ENCODE assay signal across 29 cellular contexts in the genomic region with DNA sequence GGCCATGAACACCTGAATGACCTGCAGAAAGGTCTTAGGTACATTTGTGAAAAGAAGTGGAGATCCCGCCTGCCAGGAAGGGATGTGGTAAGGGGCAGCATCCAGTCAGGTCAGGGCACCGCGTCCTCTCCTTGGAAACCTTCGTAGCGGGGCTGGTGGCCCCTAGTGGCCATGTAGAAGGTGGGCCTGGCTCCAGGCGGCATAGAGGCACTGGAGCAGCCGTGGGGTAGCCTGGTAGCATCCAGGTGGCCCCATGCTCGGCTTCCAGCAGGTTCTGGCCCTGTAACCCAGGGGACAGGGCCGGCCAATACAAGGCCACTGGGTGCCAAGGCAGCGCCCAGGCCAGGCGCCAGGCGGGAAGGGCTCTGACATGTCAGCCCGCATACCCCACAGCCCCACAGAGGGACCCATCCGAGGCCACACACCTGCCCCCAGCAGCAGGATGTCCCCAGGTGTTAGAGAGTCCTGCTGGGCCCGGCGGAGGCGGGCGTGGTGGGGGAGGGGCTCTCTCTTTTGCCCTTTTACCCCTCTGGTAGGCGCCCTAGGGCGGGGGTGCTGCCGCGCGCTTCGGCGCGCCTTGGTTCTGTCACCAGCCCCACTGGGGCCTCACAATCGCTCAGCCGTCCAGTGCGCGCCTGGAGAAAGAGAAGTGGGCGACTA. TPM values are rescaled to one million over a fixed set of nuclear protein-coding genes. Genes with fewer than 3 reads are reported as not detected.
"Had no signal": no experiment of that assay in that cellular context is flagged by ENCODE, and none has a peak within 500 bp of the region (broad histone marks: within the 10 kb centered on the region; RNA-seq: fewer than 3 reads in every experiment).

No MANE protein-coding gene starts in this region.

- H3K36me3 Mint-ChIP-seq: activated CD8-positive, alpha-beta memory T cell treated with anti-CD3 and anti-CD28 coated beads, Interleukin-2, amount 10 ng/mL, durations not matched to agents 7 days and 5 days; activated naive CD4-positive, alpha-beta T cell treated with anti-CD3 and anti-CD28 coated beads, Interleukin-2, amount 50 U/mL, for 72 hours; brain; T-cell had no signal

- H3K4me1 Mint-ChIP-seq: activated CD4-positive, alpha-beta T cell treated with anti-CD3 and anti-CD28 coated beads, Interleukin-2, amount 10 ng/mL, durations not matched to agents 7 days and 5 days; activated CD8-positive, alpha-beta memory T cell treated with anti-CD3 and anti-CD28 coated beads, Interleukin-2, amount 10 ng/mL, durations not matched to agents 7 days and 5 days; brain; T-cell had no signal

- ATAC-seq: activated CD8-positive, alpha-beta memory T cell treated with anti-CD3 and anti-CD28 coated beads, Interleukin-2, amount 10 ng/mL, durations not matched to agents 7 days and 5 days; activated CD8-positive, alpha-beta T cell treated with anti-CD3 and anti-CD28 coated beads for 36 hours; activated naive CD4-positive, alpha-beta T cell treated with anti-CD3 and anti-CD28 coated beads, Interleukin-2, amount 50 U/mL, for 72 hours; left cardiac atrium; T-cell had no signal

- H3K27ac Mint-ChIP-seq: activated CD4-positive, alpha-beta T cell treated with anti-CD3 and anti-CD28 coated beads, Interleukin-2, amount 10 ng/mL, durations not matched to agents 7 days and 5 days; activated CD8-positive, alpha-beta memory T cell treated with anti-CD3 and anti-CD28 coated beads, Interleukin-2, amount 10 ng/mL, durations not matched to agents 7 days and 5 days; activated CD8-positive, alpha-beta T cell treated with anti-CD3 and anti-CD28 coated beads for 36 hours; activated naive CD4-positive, alpha-beta T cell treated with anti-CD3 and anti-CD28 coated beads, Interleukin-2, amount 50 U/mL, for 72 hours; brain; dendritic cell treated with granulocyte-macrophage colony-stimulating factor and Interleukin-4, amounts not matched to agents 40 ng/mL and 50 ng/mL, for 4 days; nephron; T-cell; T-helper 2 cell treated with Interferon-gamma antibody and Interleukin-4, amounts not matched to agents 5 μg/mL and 100 μg/mL, for 36 hours had no signal

- DNase-seq: activated CD4-positive, alpha-beta T cell treated with anti-CD3 and anti-CD28 coated beads, Interleukin-2, amount 10 ng/mL, durations not matched to agents 7 days and 5 days; activated CD4-positive, CD25-positive, alpha-beta regulatory T cell treated with anti-CD3 and anti-CD28 coated beads, Interleukin-2, amount 50 U/mL, for 72 hours; activated CD8-positive, alpha-beta memory T cell treated with anti-CD3 and anti-CD28 coated beads, Interleukin-2, amount 10 ng/mL, durations not matched to agents 7 days and 5 days; activated CD8-positive, alpha-beta T cell treated with anti-CD3 and anti-CD28 coated beads for 36 hours; activated effector memory CD4-positive, alpha-beta T cell treated with anti-CD3 and anti-CD28 coated beads, Interleukin-2, amount 50 U/mL, for 16 hours; activated T-cell treated with anti-CD3 and anti-CD28 coated beads for 4 hours; aorta; effector CD8-positive, alpha-beta T cell; glutamatergic neuron; left cardiac atrium; sigmoid colon; stimulated activated CD4-positive, alpha-beta T cell treated with anti-CD3 and anti-CD28 coated beads, Interleukin-15, amount 100 ng/mL, for 24 hours; stimulated activated CD8-positive, alpha-beta memory T cell treated with anti-CD3 and anti-CD28 coated beads, Interleukin-4, amount 100 ng/mL, for 48 hours; stimulated activated naive CD4-positive, alpha-beta T cell treated with Interleukin-2 at 50 U/mL for 16 hours; substantia nigra; T-cell; tibial artery had no signal

- H3K27me3 Mint-ChIP-seq: T-cell had no signal

- H3K4me3 Mint-ChIP-seq: activated CD4-positive, alpha-beta T cell treated with anti-CD3 and anti-CD28 coated beads, Interleukin-2, amount 10 ng/mL, durations not matched to agents 7 days and 5 days; activated CD8-positive, alpha-beta memory T cell treated with anti-CD3 and anti-CD28 coated beads, Interleukin-2, amount 10 ng/mL, durations not matched to agents 7 days and 5 days; activated CD8-positive, alpha-beta T cell treated with anti-CD3 and anti-CD28 coated beads for 36 hours; brain; dendritic cell treated with granulocyte-macrophage colony-stimulating factor and Interleukin-4, amounts not matched to agents 40 ng/mL and 50 ng/mL, for 4 days; nephron; T-cell; T-helper 2 cell treated with Interferon-gamma antibody and Interleukin-4, amounts not matched to agents 5 μg/mL and 100 μg/mL, for 36 hours had no signal

- H3K9me3 Mint-ChIP-seq: activated CD4-positive, alpha-beta T cell treated with anti-CD3 and anti-CD28 coated beads, Interleukin-2, amount 10 ng/mL, durations not matched to agents 7 days and 5 days; activated CD8-positive, alpha-beta T cell treated with anti-CD3 and anti-CD28 coated beads for 36 hours; activated naive CD4-positive, alpha-beta T cell treated with anti-CD3 and anti-CD28 coated beads, Interleukin-2, amount 50 U/mL, for 72 hours; dendritic cell treated with granulocyte-macrophage colony-stimulating factor and Interleukin-4, amounts not matched to agents 40 ng/mL and 50 ng/mL, for 4 days; T-helper 2 cell treated with Interferon-gamma antibody and Interleukin-4, amounts not matched to agents 5 μg/mL and 100 μg/mL, for 36 hours had no signal

RNA-seq across cellular contexts. Expression of a gene that starts 58.3 kb away (rescaled TPM):
- total RNA-seq: activated CD4-positive, alpha-beta T cell treated with anti-CD3 and anti-CD28 coated beads, Interleukin-2, amount 10 ng/mL, durations not matched to agents 7 days and 5 days; activated CD8-positive, alpha-beta memory T cell treated with anti-CD3 and anti-CD28 coated beads, Interleukin-2, amount 10 ng/mL, durations not matched to agents 7 days and 5 days; activated CD8-positive, alpha-beta T cell treated with anti-CD3 and anti-CD28 coated beads for 36 hours; activated naive CD4-positive, alpha-beta T cell treated with anti-CD3 and anti-CD28 coated beads, Interleukin-2, amount 50 U/mL, for 72 hours; aorta; cardiac septum; endothelial cell of umbilical vein; esophagus muscularis mucosa; frontal cortex; hepatocyte; left cardiac atrium; liver; sigmoid colon; smooth muscle cell; T-cell had no signal
